In genomic region chr13:80341098-80341701, GRCh38 we compare ENCODE assay signal across 8 cellular contexts. TPM values are rescaled to one million over a fixed set of nuclear protein-coding genes. Genes with fewer than 3 reads are reported as not detected.
A peak's percentile ranks its signal among the peaks of the same experiment; 100 is the strongest.
DNase-seq lines count a peak whose midpoint lies in the region; ATAC-seq lines count a peak whose summit lies in the region.

A gene with protein sequence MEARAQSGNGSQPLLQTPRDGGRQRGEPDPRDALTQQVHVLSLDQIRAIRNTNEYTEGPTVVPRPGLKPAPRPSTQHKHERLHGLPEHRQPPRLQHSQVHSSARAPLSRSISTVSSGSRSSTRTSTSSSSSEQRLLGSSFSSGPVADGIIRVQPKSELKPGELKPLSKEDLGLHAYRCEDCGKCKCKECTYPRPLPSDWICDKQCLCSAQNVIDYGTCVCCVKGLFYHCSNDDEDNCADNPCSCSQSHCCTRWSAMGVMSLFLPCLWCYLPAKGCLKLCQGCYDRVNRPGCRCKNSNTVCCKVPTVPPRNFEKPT (minus strand): TSS chr13:80341126. CDS start chr13:80337705, 3,421 bp downstream.

- no peaks in the 10 kb centered on the region for H3K9me3 ChIP-seq in T-helper 17 cell (ENCODE audit: control insufficient read depth, low read length, poor library complexity, severe bottlenecking)

- peak within 1 kb of the TSS; percentile 79 for H3K4me3 Mint-ChIP-seq in T-helper 17 cell
- H3K4me3 Mint-ChIP-seq in dendritic cell treated with granulocyte-macrophage colony-stimulating factor and Interleukin-4, amounts not matched to agents 40 ng/mL and 50 ng/mL, for 4 days, result peak within 1 kb of the TSS; percentile 54

- H3K4me1 Mint-ChIP-seq in T-helper 17 cell, result peaks cover 8% of the 10 kb centered on the region
- peaks cover 31% of the 10 kb centered on the region for H3K4me1 Mint-ChIP-seq in dendritic cell treated with granulocyte-macrophage colony-stimulating factor and Interleukin-4, amounts not matched to agents 40 ng/mL and 50 ng/mL, for 4 days (ENCODE audit: low read depth)

- H3K36me3 Mint-ChIP-seq in T-helper 17 cell (ENCODE audit: low read depth), result no peaks in the 10 kb centered on the region
- peaks cover 8% of the 10 kb centered on the region for H3K36me3 Mint-ChIP-seq in dendritic cell treated with granulocyte-macrophage colony-stimulating factor and Interleukin-4, amounts not matched to agents 40 ng/mL and 50 ng/mL, for 4 days (ENCODE audit: low read depth)

- H3K9me3 Mint-ChIP-seq in dendritic cell treated with granulocyte-macrophage colony-stimulating factor and Interleukin-4, amounts not matched to agents 40 ng/mL and 50 ng/mL, for 4 days, result no peaks in the 10 kb centered on the region

- no peak within 1 kb of the TSS for H3K27ac Mint-ChIP-seq in T-helper 17 cell
- no peak within 1 kb of the TSS for H3K27ac Mint-ChIP-seq in dendritic cell treated with granulocyte-macrophage colony-stimulating factor and Interleukin-4, amounts not matched to agents 40 ng/mL and 50 ng/mL, for 4 days

- peaks cover 40% of the 10 kb centered on the region for H3K27me3 Mint-ChIP-seq in T-helper 17 cell
- H3K27me3 Mint-ChIP-seq in dendritic cell treated with granulocyte-macrophage colony-stimulating factor and Interleukin-4, amounts not matched to agents 40 ng/mL and 50 ng/mL, for 4 days, result peaks cover 34% of the 10 kb centered on the region

- ATAC-seq in HG02759 (IDR thresholded peaks at IDR 0.05; ENCODE audit: unreplicated experiment) (peak; percentile 52), T-helper 17 cell (peak; percentile 23)

- intact Hi-C loops in dendritic cell treated with granulocyte-macrophage colony-stimulating factor and Interleukin-4, amounts not matched to agents 40 ng/mL and 50 ng/mL, for 4 days (cut with micrococcal nuclease), result loop anchor here (1.0 to 10.0 kb wide), 5 partner anchors 116 to 674 kb away; no protein-coding TSS in a partner anchor

- peak; percentile 7 for DNase-seq in activated naive CD4-positive, alpha-beta T cell treated with Interleukin-2 at 50 U/mL for 16 hours
- DNase-seq in activated naive CD4-positive, alpha-beta T cell treated with anti-CD3 and anti-CD28 coated beads, Interleukin-2, amount 50 U/mL, for 16 hours, result no peak
- DNase-seq in NCI-H1092 treated with DMSO at 0.1 percent for 48 hours (lab: John Stamatoyannopoulos, UW) (peak; percentile 96), T-helper 17 cell (no peak), kidney tubule cell (ENCODE audit: low spot score) (peak; percentile 98)
- peak; percentile 14 for DNase-seq in stimulated activated CD4-positive, alpha-beta T cell treated with anti-CD3 and anti-CD28 coated beads, Interleukin-12 subunit alpha, Interleukin-12 subunit beta, amount 100 ng/mL, for 4 hours

RNA-seq across cellular contexts. Expression of the gene that starts here (rescaled TPM):
- total RNA-seq in T-helper 17 cell, result under 1 TPM; 0.18 to 0.35 TPM

Comparison
In these comparisons a context has a peak if more than half of its experiments do, and no peak if none do; other contexts are left out.
1. DNase-seq: peak in activated naive CD4-positive, alpha-beta T cell treated with Interleukin-2 at 50 U/mL for 16 hours (single experiment), NCI-H1092 treated with DMSO at 0.1 percent for 48 hours (single experiment), kidney tubule cell (single experiment) and stimulated activated CD4-positive, alpha-beta T cell treated with anti-CD3 and anti-CD28 coated beads, Interleukin-12 subunit alpha, Interleukin-12 subunit beta, amount 100 ng/mL, for 4 hours (single experiment); none in activated naive CD4-positive, alpha-beta T cell treated with anti-CD3 and anti-CD28 coated beads, Interleukin-2, amount 50 U/mL, for 16 hours (single experiment) and T-helper 17 cell (0 of 3).
2. Peak in ATAC-seq in T-helper 17 cell; RNA of the gene not detected or under 1 TPM.